Comparison of ENCODE assay signal across 13 cellular contexts in genomic region chr5:131384616-131385214, GRCh38.
DNase-seq lines count a peak whose midpoint lies in the region; ATAC-seq and TF ChIP-seq lines count a peak whose summit lies in the region.
"Had no signal": no experiment of that assay in that cellular context is flagged by ENCODE, and none has a peak within 500 bp of the region (broad histone marks: within the 10 kb centered on the region; RNA-seq: fewer than 3 reads in every experiment).

No MANE protein-coding gene starts in this region.

- H3K36me3 ChIP-seq in CD4-positive, CD25-positive, alpha-beta regulatory T cell (ENCODE audit: control insufficient read depth, insufficient read depth, low read length) = peaks cover 35% of the 10 kb centered on the region
- H3K36me3 ChIP-seq in ovary = no peaks in the 10 kb centered on the region

- H3K4me1 Mint-ChIP-seq in CD4-positive, CD25-positive, alpha-beta regulatory T cell = peaks cover 50 to 95% (median 73%) of the 10 kb centered on the region in 4 donors
- peaks cover 69% of the 10 kb centered on the region for H3K4me1 Mint-ChIP-seq in T-helper 2 cell treated with Interferon-gamma antibody and Interleukin-4, amounts not matched to agents 5 μg/mL and 100 μg/mL, for 36 hours (ENCODE audit: low read depth)
- H3K4me1 Mint-ChIP-seq in naive thymus-derived CD8-positive, alpha-beta T cell = peaks cover 38 to 93% (median 86%) of the 10 kb centered on the region in 4 donors

- peaks cover 5% of the 10 kb centered on the region for H3K27me3 Mint-ChIP-seq in CD4-positive, CD25-positive, alpha-beta regulatory T cell
- H3K27me3 Mint-ChIP-seq in T-helper 2 cell treated with Interferon-gamma antibody and Interleukin-4, amounts not matched to agents 5 μg/mL and 100 μg/mL, for 36 hours (ENCODE audit: low read depth) = no peaks in the 10 kb centered on the region
- H3K27me3 Mint-ChIP-seq in naive thymus-derived CD8-positive, alpha-beta T cell = no peaks in the 10 kb centered on the region

- ATAC-seq in CD4-positive, CD25-positive, alpha-beta regulatory T cell (ENCODE audit: low read depth in 2 of 2) = no peak
- ATAC-seq in activated naive CD4-positive, alpha-beta T cell treated with anti-CD3 and anti-CD28 coated beads, Interleukin-2, amount 50 U/mL, for 72 hours = peak; percentile 51
- no peak for ATAC-seq in naive thymus-derived CD8-positive, alpha-beta T cell
- ATAC-seq in HG02870 (IDR thresholded peaks at IDR 0.05; ENCODE audit: unreplicated experiment) = no peak

- no peak for TF ChIP-seq EP300 in ovary (IDR thresholded peaks at IDR 0.05)

- no peak for DNase-seq in CD4-positive, CD25-positive, alpha-beta regulatory T cell
- DNase-seq in T-helper 2 cell treated with Interferon-gamma antibody and Interleukin-4, amounts not matched to agents 5 μg/mL and 100 μg/mL, for 36 hours (ENCODE audit: low spot score) = no peak
- DNase-seq in activated naive CD4-positive, alpha-beta T cell treated with anti-CD3 and anti-CD28 coated beads, Interleukin-2, amount 50 U/mL, for 72 hours (ENCODE audit: low spot score in 2 of 2) = no peak
- DNase-seq in naive thymus-derived CD8-positive, alpha-beta T cell = no peak
- DNase-seq in ovary = no peak
- no peak for DNase-seq in putamen (ENCODE audit: low spot score)
- no peak for DNase-seq in midbrain (lab: John Stamatoyannopoulos, UW)
- DNase-seq: aorta, NCI-H69, SHP77 treated with DMSO at 0.1 percent for 48 hours, stomach had no signal

- peak overlapping the region; percentile 24 for H3K4me3 ChIP-seq in CD4-positive, CD25-positive, alpha-beta regulatory T cell (ENCODE audit: low read depth, low read length)
- no peak overlapping the region for H3K4me3 ChIP-seq in ovary
- H3K4me3 ChIP-seq: stomach had no signal

- POLR2A ChIA-PET in naive thymus-derived CD8-positive, alpha-beta T cell (lab: Charles Lee) = interaction anchor here (0.6 to 11.1 kb wide), 4 partner anchors 64 to 145 kb away, joined by 3 to 159 read pairs (median 4); partner anchors contain the start of gene CDC42SE2

- peak overlapping the region; percentile 100 for H3K27ac ChIP-seq in CD4-positive, CD25-positive, alpha-beta regulatory T cell (ENCODE audit: insufficient read depth, low read length, poor library complexity, severe bottlenecking)
- H3K27ac ChIP-seq in ovary = no peak overlapping the region

- peak overlapping the region in 2 of 4 donors; percentile 51 to 84 for H3K4me3 Mint-ChIP-seq in CD4-positive, CD25-positive, alpha-beta regulatory T cell
- H3K4me3 Mint-ChIP-seq in T-helper 2 cell treated with Interferon-gamma antibody and Interleukin-4, amounts not matched to agents 5 μg/mL and 100 μg/mL, for 36 hours = peak overlapping the region; percentile 39
- H3K4me3 Mint-ChIP-seq in naive thymus-derived CD8-positive, alpha-beta T cell = peak overlapping the region in 6 of 10 donors; percentile 15 to 72 (median 40)
- H3K4me3 Mint-ChIP-seq: nephron had no signal

- peak overlapping the region; percentile 54 to 99 (median 79) for H3K27ac Mint-ChIP-seq in CD4-positive, CD25-positive, alpha-beta regulatory T cell
- H3K27ac Mint-ChIP-seq in T-helper 2 cell treated with Interferon-gamma antibody and Interleukin-4, amounts not matched to agents 5 μg/mL and 100 μg/mL, for 36 hours = peak overlapping the region; percentile 94
- peak overlapping the region; percentile 94 to 97 for H3K27ac Mint-ChIP-seq in activated naive CD4-positive, alpha-beta T cell treated with anti-CD3 and anti-CD28 coated beads, Interleukin-2, amount 50 U/mL, for 72 hours
- H3K27ac Mint-ChIP-seq in naive thymus-derived CD8-positive, alpha-beta T cell = peak overlapping the region; percentile 84 to 100 (median 98)

- intact Hi-C loops in ovary (cut with DNase I) = no loop called here

- no peak for TF ChIP-seq POLR2A in ovary (IDR thresholded peaks at IDR 0.05)

- TF ChIP-seq CTCF in ovary (IDR thresholded peaks at IDR 0.05) = no peak

- 96 to 99% (median 98%) methylated on average over 3 of the region's 3 CpGs for WGBS in ovary, 3 donors

- H3K9me3 ChIP-seq in CD4-positive, CD25-positive, alpha-beta regulatory T cell (ENCODE audit: control insufficient read depth in 2 of 2, low read length in 2 of 2) = no peaks in the 10 kb centered on the region
- no peaks in the 10 kb centered on the region for H3K9me3 ChIP-seq in ovary
- H3K9me3 ChIP-seq: stomach had no signal

- H3K4me1 ChIP-seq in CD4-positive, CD25-positive, alpha-beta regulatory T cell (ENCODE audit: control insufficient read depth, insufficient read depth, low read length, poor library complexity, severe bottlenecking) = peaks cover 94% of the 10 kb centered on the region
- peaks cover 6% of the 10 kb centered on the region for H3K4me1 ChIP-seq in ovary (ENCODE audit: insufficient read depth)

- H3K27me3 ChIP-seq in CD4-positive, CD25-positive, alpha-beta regulatory T cell (ENCODE audit: control insufficient read depth, insufficient read depth, low read length) = no peaks in the 10 kb centered on the region
- no peaks in the 10 kb centered on the region for H3K27me3 ChIP-seq in ovary
- H3K27me3 ChIP-seq: stomach had no signal

- H3K9me3 Mint-ChIP-seq in CD4-positive, CD25-positive, alpha-beta regulatory T cell = peaks cover 0 to under 1% (median 0%) of the 10 kb centered on the region in 7 donors
- H3K9me3 Mint-ChIP-seq in T-helper 2 cell treated with Interferon-gamma antibody and Interleukin-4, amounts not matched to agents 5 μg/mL and 100 μg/mL, for 36 hours = no peaks in the 10 kb centered on the region
- peaks cover 0 to 7% of the 10 kb centered on the region in 2 donors for H3K9me3 Mint-ChIP-seq in activated naive CD4-positive, alpha-beta T cell treated with anti-CD3 and anti-CD28 coated beads, Interleukin-2, amount 50 U/mL, for 72 hours
- H3K9me3 Mint-ChIP-seq in naive thymus-derived CD8-positive, alpha-beta T cell = peaks cover 0 to 9% (median 0%) of the 10 kb centered on the region in 9 donors
- H3K9me3 Mint-ChIP-seq: nephron had no signal

- peaks cover 22% of the 10 kb centered on the region for H3K36me3 Mint-ChIP-seq in CD4-positive, CD25-positive, alpha-beta regulatory T cell
- peaks cover 58% of the 10 kb centered on the region for H3K36me3 Mint-ChIP-seq in T-helper 2 cell treated with Interferon-gamma antibody and Interleukin-4, amounts not matched to agents 5 μg/mL and 100 μg/mL, for 36 hours (ENCODE audit: low read depth)
- peaks cover 13 to 59% of the 10 kb centered on the region in 2 donors for H3K36me3 Mint-ChIP-seq in activated naive CD4-positive, alpha-beta T cell treated with anti-CD3 and anti-CD28 coated beads, Interleukin-2, amount 50 U/mL, for 72 hours
- peaks cover 0 to 57% (median 18%) of the 10 kb centered on the region in 3 donors for H3K36me3 Mint-ChIP-seq in naive thymus-derived CD8-positive, alpha-beta T cell

Comparison
In these comparisons a context has a peak if more than half of its experiments do, and no peak if none do; other contexts are left out.
1. ATAC-seq: peak in activated naive CD4-positive, alpha-beta T cell treated with anti-CD3 and anti-CD28 coated beads, Interleukin-2, amount 50 U/mL, for 72 hours (2 of 2); none in CD4-positive, CD25-positive, alpha-beta regulatory T cell (0 of 2), naive thymus-derived CD8-positive, alpha-beta T cell (0 of 2) and HG02870 (single experiment).
2. Peak in every context shown above with its lines, with median percentiles within 50 percentile points of each other: H3K27ac Mint-ChIP-seq.